ENCODE assay signal across 21 cellular contexts in the genomic region with DNA sequence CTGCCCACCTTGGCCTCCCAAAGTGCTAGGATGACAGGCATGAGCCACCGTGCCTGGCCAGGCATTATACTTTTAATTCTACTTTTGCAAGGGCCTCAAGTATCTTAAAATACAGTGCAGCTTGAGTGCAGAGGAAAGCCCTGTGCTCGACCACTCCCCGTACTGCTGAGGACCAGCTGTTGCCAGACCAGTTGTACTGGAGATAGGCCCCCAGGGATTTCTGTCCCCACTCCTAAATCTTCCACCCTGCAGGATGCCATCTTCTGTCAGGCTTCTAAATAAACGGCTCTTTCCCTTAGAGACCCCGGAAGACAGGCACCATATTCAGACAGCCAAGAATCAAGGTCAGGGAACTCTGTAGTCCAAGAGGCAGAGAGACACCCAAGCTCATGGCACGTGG. TPM values are rescaled to one million over a fixed set of nuclear protein-coding genes. Genes with fewer than 3 reads are reported as not detected.
A peak's percentile ranks its signal among the peaks of the same experiment; 100 is the strongest.
DNase-seq lines count a peak whose midpoint lies in the region; ATAC-seq and TF ChIP-seq lines count a peak whose summit lies in the region.
"Had no signal": no experiment of that assay in that cellular context is flagged by ENCODE, and none has a peak within 500 bp of the region (broad histone marks: within the 10 kb centered on the region; RNA-seq: fewer than 3 reads in every experiment).

No MANE protein-coding gene starts in this region.

- no peak for TF ChIP-seq CTCF in glutamatergic neuron (IDR thresholded peaks at IDR 0.05; ENCODE audit: partially characterized antibody, unreplicated experiment)

- H3K9me3 Mint-ChIP-seq in activated T-cell treated with anti-CD3 and anti-CD28 coated beads, Interleukin-2, amount 50 U/mL, for 24 hours: no peaks in the 10 kb centered on the region
- no peaks in the 10 kb centered on the region for H3K9me3 Mint-ChIP-seq in activated T-cell treated with anti-CD3 and anti-CD28 coated beads, Interleukin-2, amount 50 U/mL, for 72 hours
- no peaks in the 10 kb centered on the region for H3K9me3 Mint-ChIP-seq in glutamatergic neuron (ENCODE audit: unreplicated experiment)
- H3K9me3 Mint-ChIP-seq in stimulated activated memory B cell treated with anti-CD40 and anti-IgM and Interleukin-4, amounts not matched to agents 10 μg/mL and 1 μg/mL and 100 μg/mL, for 72 hours: no peaks in the 10 kb centered on the region
- H3K9me3 Mint-ChIP-seq: CD14-positive monocyte had no signal

- H3K27me3 Mint-ChIP-seq in activated T-cell treated with anti-CD3 and anti-CD28 coated beads, Interleukin-2, amount 50 U/mL, for 24 hours: no peaks in the 10 kb centered on the region
- H3K27me3 Mint-ChIP-seq in activated T-cell treated with anti-CD3 and anti-CD28 coated beads, Interleukin-2, amount 50 U/mL, for 72 hours (ENCODE audit: low read depth): no peaks in the 10 kb centered on the region
- peaks cover 13% of the 10 kb centered on the region for H3K27me3 Mint-ChIP-seq in glutamatergic neuron (ENCODE audit: unreplicated experiment)
- H3K27me3 Mint-ChIP-seq in stimulated activated memory B cell treated with anti-CD40 and anti-IgM and Interleukin-4, amounts not matched to agents 10 μg/mL and 1 μg/mL and 100 μg/mL, for 72 hours: no peaks in the 10 kb centered on the region

- DNase-seq in DMS 273 (lab: John Stamatoyannopoulos, UW; ENCODE audit: unreplicated experiment): peak; percentile 25
- DNase-seq in DMS 273 treated with DMSO at 0.1 percent for 48 hours (lab: John Stamatoyannopoulos, UW): no peak
- no peak for DNase-seq in activated T-cell treated with anti-CD3 and anti-CD28 coated beads, Interleukin-2, amount 50 U/mL, for 24 hours
- no peak for DNase-seq in activated T-cell treated with anti-CD3 and anti-CD28 coated beads, Interleukin-2, amount 50 U/mL, for 72 hours
- no peak for DNase-seq in glutamatergic neuron
- no peak for DNase-seq in CD1c-positive myeloid dendritic cell (ENCODE audit: extremely low spot score)
- DNase-seq in AG08395 (ENCODE audit: low spot score): no peak
- DNase-seq: BE2C, DMS79 treated with DMSO at 0.1 percent for 48 hours, NCI-H1092, NCI-H1417 treated with DMSO at 0.1 percent for 48 hours, NCI-H1694 treated with DMSO at 0.1 percent for 48 hours, NCI-H2081, NCI-H2171 treated with DMSO at 0.1 percent for 48 hours, NCI-H345, NCI-H510A treated with DMSO at 0.1 percent for 48 hours, RPMI8226, SHP77 had no signal

- ATAC-seq in activated T-cell treated with anti-CD3 and anti-CD28 coated beads, Interleukin-2, amount 50 U/mL, for 72 hours (replicated peaks in 1 of 2): no peak
- ATAC-seq in stimulated activated memory B cell treated with anti-CD40 and anti-IgM and Interleukin-4, amounts not matched to agents 10 μg/mL and 1 μg/mL and 100 μg/mL, for 72 hours: no peak
- ATAC-seq: HCT116 had no signal

- peak overlapping the region; percentile 38 for H3K27ac Mint-ChIP-seq in activated T-cell treated with anti-CD3 and anti-CD28 coated beads, Interleukin-2, amount 50 U/mL, for 24 hours
- H3K27ac Mint-ChIP-seq in activated T-cell treated with anti-CD3 and anti-CD28 coated beads, Interleukin-2, amount 50 U/mL, for 72 hours: no peak overlapping the region
- peak overlapping the region; percentile 52 for H3K27ac Mint-ChIP-seq in glutamatergic neuron (ENCODE audit: unreplicated experiment)
- peak overlapping the region; percentile 30 for H3K27ac Mint-ChIP-seq in stimulated activated memory B cell treated with anti-CD40 and anti-IgM and Interleukin-4, amounts not matched to agents 10 μg/mL and 1 μg/mL and 100 μg/mL, for 72 hours

- H3K4me1 Mint-ChIP-seq in activated T-cell treated with anti-CD3 and anti-CD28 coated beads, Interleukin-2, amount 50 U/mL, for 24 hours (ENCODE audit: low read depth): peaks cover 9% of the 10 kb centered on the region
- H3K4me1 Mint-ChIP-seq in activated T-cell treated with anti-CD3 and anti-CD28 coated beads, Interleukin-2, amount 50 U/mL, for 72 hours (ENCODE audit: low read depth): no peaks in the 10 kb centered on the region
- H3K4me1 Mint-ChIP-seq in glutamatergic neuron (ENCODE audit: low read depth, unreplicated experiment): peaks cover 14% of the 10 kb centered on the region
- peaks cover 6% of the 10 kb centered on the region for H3K4me1 Mint-ChIP-seq in stimulated activated memory B cell treated with anti-CD40 and anti-IgM and Interleukin-4, amounts not matched to agents 10 μg/mL and 1 μg/mL and 100 μg/mL, for 72 hours
- H3K4me1 Mint-ChIP-seq: CD14-positive monocyte had no signal

- no peak overlapping the region for H3K4me3 Mint-ChIP-seq in activated T-cell treated with anti-CD3 and anti-CD28 coated beads, Interleukin-2, amount 50 U/mL, for 24 hours
- no peak overlapping the region for H3K4me3 Mint-ChIP-seq in activated T-cell treated with anti-CD3 and anti-CD28 coated beads, Interleukin-2, amount 50 U/mL, for 72 hours
- H3K4me3 Mint-ChIP-seq in glutamatergic neuron (ENCODE audit: unreplicated experiment): peak overlapping the region; percentile 46
- no peak overlapping the region for H3K4me3 Mint-ChIP-seq in stimulated activated memory B cell treated with anti-CD40 and anti-IgM and Interleukin-4, amounts not matched to agents 10 μg/mL and 1 μg/mL and 100 μg/mL, for 72 hours

- H3K36me3 Mint-ChIP-seq in activated T-cell treated with anti-CD3 and anti-CD28 coated beads, Interleukin-2, amount 50 U/mL, for 24 hours (ENCODE audit: low read depth): peaks cover 100% of the 10 kb centered on the region
- H3K36me3 Mint-ChIP-seq in activated T-cell treated with anti-CD3 and anti-CD28 coated beads, Interleukin-2, amount 50 U/mL, for 72 hours (ENCODE audit: insufficient read depth in 2 of 2): peaks cover 2 to 32% of the 10 kb centered on the region in 2 donors
- no peaks in the 10 kb centered on the region for H3K36me3 Mint-ChIP-seq in glutamatergic neuron (ENCODE audit: unreplicated experiment)
- H3K36me3 Mint-ChIP-seq in stimulated activated memory B cell treated with anti-CD40 and anti-IgM and Interleukin-4, amounts not matched to agents 10 μg/mL and 1 μg/mL and 100 μg/mL, for 72 hours: peaks cover 52% of the 10 kb centered on the region

RNA-seq across cellular contexts. Expression of gene PSMD5, which starts 16.6 kb away (rescaled TPM):
- total RNA-seq in activated T-cell treated with anti-CD3 and anti-CD28 coated beads, Interleukin-2, amount 50 U/mL, for 72 hours: 10 to 100 TPM; 48.6 to 59.0 TPM
- total RNA-seq in glutamatergic neuron (ENCODE audit: unreplicated experiment): 48.5 TPM

RNA-seq across cellular contexts. Expression of gene PHF19, which starts 17.6 kb away (rescaled TPM):
- total RNA-seq in activated T-cell treated with anti-CD3 and anti-CD28 coated beads, Interleukin-2, amount 50 U/mL, for 72 hours: 100 to 1,000 TPM; 166 to 222 TPM
- 18.9 TPM for total RNA-seq in glutamatergic neuron (ENCODE audit: unreplicated experiment)
